28 cellular contexts compared by ENCODE assay signal in the genomic region with DNA sequence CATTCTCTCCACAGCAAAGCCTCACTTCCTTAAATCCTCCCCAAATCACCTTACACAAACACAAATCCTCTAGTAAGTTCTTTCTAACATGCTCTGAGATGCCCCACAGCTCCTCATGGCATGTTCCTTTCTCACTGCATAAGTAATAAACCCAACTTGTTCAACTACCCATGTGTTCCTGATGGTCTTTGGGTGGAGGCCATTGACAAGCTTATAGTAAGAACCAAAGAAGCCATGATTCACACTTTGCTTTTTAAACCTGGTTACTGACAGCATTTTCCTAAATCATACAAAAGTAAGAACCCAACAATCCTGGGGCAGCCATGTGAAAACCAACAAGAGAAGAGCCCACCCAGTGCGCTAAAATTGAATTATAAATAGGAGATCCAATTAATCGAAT.
"Had no signal": no experiment of that assay in that cellular context is flagged by ENCODE, and none has a peak within 500 bp of the region (broad histone marks: within the 10 kb centered on the region; RNA-seq: fewer than 3 reads in every experiment).

No MANE protein-coding gene starts in this region.

- H3K4me3 Mint-ChIP-seq: nephron; neural progenitor cell; stimulated activated effector memory CD8-positive, alpha-beta T cell treated with anti-CD3 and anti-CD28 coated beads, Interleukin-12 subunit alpha, Interleukin-12 subunit beta, amount 100 ng/mL, for 72 hours; stimulated activated naive B cell treated with anti-CD40 and anti-IgM and Interleukin-4, amounts not matched to agents 10 μg/mL and 1 μg/mL and 100 μg/mL, for 72 hours; stimulated activated naive CD8-positive, alpha-beta T cell treated with anti-CD3 and anti-CD28 coated beads, Interleukin-15, Interleukin-2, amounts not matched to agents 100 ng/mL and 50 ng/mL, for 24 hours had no signal

- H3K4me1 Mint-ChIP-seq: stimulated activated naive B cell treated with anti-CD40 and anti-IgM and Interleukin-4, amounts not matched to agents 10 μg/mL and 1 μg/mL and 100 μg/mL, for 72 hours had no signal

- FAIRE-seq: small intestine, urothelium cell line had no signal

- H3K27ac ChIP-seq: neural progenitor cell, ovary, parathyroid adenoma, psoas muscle, right lobe of liver, sigmoid colon, stomach, thoracic aorta, thyroid gland, tibial nerve, upper lobe of left lung, vagina had no signal

- H3K4me2 ChIP-seq: neural progenitor cell had no signal

- H3K9ac ChIP-seq: neural progenitor cell, parathyroid adenoma had no signal

- H3K36me3 Mint-ChIP-seq: neural progenitor cell had no signal

- H3K27me3 ChIP-seq: neural progenitor cell, ovary, right lobe of liver, sigmoid colon, stomach, thyroid gland, tibial nerve, upper lobe of left lung, vagina had no signal

- H2AFZ ChIP-seq: neural progenitor cell, parathyroid adenoma had no signal

- H3K4me3 ChIP-seq: neural progenitor cell, ovary, psoas muscle, right lobe of liver, sigmoid colon, stomach, thoracic aorta, thyroid gland, tibial nerve, upper lobe of left lung, vagina had no signal

- ATAC-seq: psoas muscle; right cardiac atrium; right lobe of liver; stimulated activated effector memory CD8-positive, alpha-beta T cell treated with anti-CD3 and anti-CD28 coated beads, Interleukin-12 subunit alpha, Interleukin-12 subunit beta, amount 100 ng/mL, for 72 hours; stimulated activated naive B cell treated with anti-CD40 and anti-IgM and Interleukin-4, amounts not matched to agents 10 μg/mL and 1 μg/mL and 100 μg/mL, for 72 hours had no signal

- H3K9me3 Mint-ChIP-seq: nephron; neural progenitor cell; stimulated activated naive CD8-positive, alpha-beta T cell treated with anti-CD3 and anti-CD28 coated beads, Interleukin-15, Interleukin-2, amounts not matched to agents 100 ng/mL and 50 ng/mL, for 24 hours had no signal

- H3K36me3 ChIP-seq: neural progenitor cell, ovary, thoracic aorta, thyroid gland, tibial nerve, vagina had no signal

- H3K4me1 ChIP-seq: neural progenitor cell, parathyroid adenoma, psoas muscle, right lobe of liver, stomach, thyroid gland, upper lobe of left lung had no signal

- H3K27me3 Mint-ChIP-seq: progenitor cell of endocrine pancreas; stimulated activated naive B cell treated with anti-CD40 and anti-IgM and Interleukin-4, amounts not matched to agents 10 μg/mL and 1 μg/mL and 100 μg/mL, for 72 hours; stimulated activated naive CD8-positive, alpha-beta T cell treated with anti-CD3 and anti-CD28 coated beads, Interleukin-15, Interleukin-2, amounts not matched to agents 100 ng/mL and 50 ng/mL, for 24 hours had no signal

- H3K27ac Mint-ChIP-seq: nephron; neural progenitor cell; progenitor cell of endocrine pancreas; stimulated activated effector memory CD8-positive, alpha-beta T cell treated with anti-CD3 and anti-CD28 coated beads, Interleukin-12 subunit alpha, Interleukin-12 subunit beta, amount 100 ng/mL, for 72 hours; stimulated activated naive B cell treated with anti-CD40 and anti-IgM and Interleukin-4, amounts not matched to agents 10 μg/mL and 1 μg/mL and 100 μg/mL, for 72 hours; stimulated activated naive CD8-positive, alpha-beta T cell treated with anti-CD3 and anti-CD28 coated beads, Interleukin-15, Interleukin-2, amounts not matched to agents 100 ng/mL and 50 ng/mL, for 24 hours had no signal

- H3K9me3 ChIP-seq: ovary, psoas muscle, right lobe of liver, sigmoid colon, stomach, thoracic aorta, thyroid gland, tibial nerve, upper lobe of left lung, vagina had no signal

- H3K79me2 ChIP-seq: parathyroid adenoma had no signal

- DNase-seq: occipital lobe; ovary; posterior cingulate gyrus; psoas muscle; right cardiac atrium; right lobe of liver; sigmoid colon; small intestine; stimulated activated CD4-positive, alpha-beta T cell treated with anti-CD3 and anti-CD28 coated beads, Interleukin-15, amount 100 ng/mL, for 24 hours; stimulated activated CD4-positive, alpha-beta T cell treated with anti-CD3 and anti-CD28 coated beads, Interleukin-2, amount 100 ng/mL, for 24 hours; stimulated activated CD4-positive, alpha-beta T cell treated with anti-CD3 and anti-CD28 coated beads, Interleukin-2, amount 100 ng/mL, for 48 hours; stimulated activated CD4-positive, alpha-beta T cell treated with anti-CD3 and anti-CD28 coated beads, Interleukin-4, amount 100 ng/mL, for 24 hours; stimulated activated naive B cell treated with anti-CD40 and anti-IgM and Interleukin-4, amounts not matched to agents 10 μg/mL and 1 μg/mL and 100 μg/mL, for 72 hours; stimulated activated naive CD4-positive, alpha-beta T cell treated with Interleukin-2 at 50 U/mL for 16 hours; stomach; thyroid gland; trophoblast cell; upper lobe of left lung had no signal
